Comparison of ENCODE assay signal across 32 cellular contexts in the genomic region with DNA sequence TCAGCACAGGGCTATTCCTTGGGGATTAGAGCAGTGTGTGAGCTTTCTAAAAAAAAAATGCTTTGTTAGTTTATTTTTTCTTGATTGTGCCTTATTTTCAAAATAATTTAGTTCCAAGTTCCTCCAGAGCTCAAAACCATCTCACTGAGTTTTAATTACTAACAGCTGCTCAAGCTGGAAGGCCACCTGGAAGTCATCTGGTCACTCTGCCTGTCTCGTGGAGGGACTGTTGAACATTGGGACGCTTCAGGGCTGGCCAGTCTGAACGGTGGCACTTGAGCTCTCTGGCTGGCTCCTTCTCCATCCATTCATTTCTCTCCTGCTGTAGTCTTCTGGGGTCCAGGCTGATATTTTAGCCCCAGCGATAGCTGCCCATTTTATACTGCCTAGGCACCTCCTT. TPM values are rescaled to one million over a fixed set of nuclear protein-coding genes. Genes with fewer than 3 reads are reported as not detected.
"Had no signal": no experiment of that assay in that cellular context is flagged by ENCODE, and none has a peak within 500 bp of the region (broad histone marks: within the 10 kb centered on the region; RNA-seq: fewer than 3 reads in every experiment).

No MANE protein-coding gene starts in this region.

- H3K4me1 ChIP-seq: lower lobe of right lung, neural progenitor cell, suprapubic skin had no signal

- H2AFZ ChIP-seq: neural progenitor cell had no signal

- H3K27me3 ChIP-seq: gastroesophageal sphincter, neural progenitor cell, sigmoid colon had no signal

- H3K4me3 ChIP-seq: gastroesophageal sphincter, lower lobe of right lung, neural progenitor cell, sigmoid colon, suprapubic skin had no signal

- H3K9ac ChIP-seq: neural progenitor cell had no signal

- H3K36me3 ChIP-seq: gastroesophageal sphincter, lower lobe of right lung, neural progenitor cell, sigmoid colon, suprapubic skin had no signal

- H3K9me3 ChIP-seq: gastroesophageal sphincter, lower lobe of right lung, sigmoid colon, suprapubic skin had no signal

- H3K4me2 ChIP-seq: neural progenitor cell had no signal

- DNase-seq: activated CD4-positive, alpha-beta T cell treated with anti-CD3 and anti-CD28 coated beads for 4 hours; activated CD4-positive, alpha-beta T cell treated with anti-CD3 and anti-CD28 coated beads, Interleukin-2, amount 50 U/mL, for 48 hours; activated CD8-positive, alpha-beta memory T cell treated with anti-CD3 and anti-CD28 coated beads for 24 hours; activated effector memory CD4-positive, alpha-beta T cell treated with Interleukin-2 at 50 U/mL for 16 hours; activated naive CD4-positive, alpha-beta T cell treated with Interleukin-2 at 50 U/mL for 16 hours; anterior cingulate cortex; dermis blood vessel endothelial cell; effector CD4-positive, alpha-beta T cell; hippocampal formation; left colon; lower lobe of right lung; mesendoderm; natural killer cell; posterior cingulate gyrus; sigmoid colon; small intestine; stimulated activated CD4-positive, alpha-beta T cell treated with anti-CD3 and anti-CD28 coated beads, Interleukin-2, amount 100 ng/mL, for 24 hours; stimulated activated naive B cell treated with anti-CD40 and anti-IgM and Interleukin-4, amounts not matched to agents 10 μg/mL and 1 μg/mL and 100 μg/mL, for 72 hours; SW 1271; T-helper 9 cell; trophoblast cell had no signal

- ATAC-seq: gastroesophageal sphincter; left colon; lower lobe of right lung; natural killer cell; stimulated activated naive B cell treated with anti-CD40 and anti-IgM and Interleukin-4, amounts not matched to agents 10 μg/mL and 1 μg/mL and 100 μg/mL, for 72 hours had no signal

- H3K27ac ChIP-seq: epithelial cell of prostate, lower lobe of right lung, neural progenitor cell, suprapubic skin, VCaP had no signal

RNA-seq across cellular contexts. Expression of gene OR51E1, which starts 4.0 kb away (rescaled TPM):
- total RNA-seq: bronchial epithelial cell, dermis blood vessel endothelial cell, lower lobe of right lung, mononuclear cell, natural killer cell, renal cortical epithelial cell had no signal
- polyA plus RNA-seq: keratinocyte had no signal

RNA-seq across cellular contexts. Expression of gene OR51D1, which starts 10.5 kb away (rescaled TPM):
- total RNA-seq: bronchial epithelial cell, dermis blood vessel endothelial cell, gastroesophageal sphincter, left colon, lower lobe of right lung, natural killer cell, omental fat pad, renal cortical epithelial cell, sigmoid colon, suprapubic skin had no signal
- polyA plus RNA-seq: adipose tissue, keratinocyte, sigmoid colon, small intestine had no signal

RNA-seq across cellular contexts. Expression of gene OR51E2, which starts 49.9 kb away (rescaled TPM):
- total RNA-seq: bronchial epithelial cell, dermis blood vessel endothelial cell, lower lobe of right lung, natural killer cell, renal cortical epithelial cell, suprapubic skin had no signal

RNA-seq across cellular contexts. Expression of gene OR52I1, which starts 54.0 kb away (rescaled TPM):
- total RNA-seq: bronchial epithelial cell, dermis blood vessel endothelial cell, gastroesophageal sphincter, left colon, lower lobe of right lung, mononuclear cell, natural killer cell, omental fat pad, renal cortical epithelial cell, sigmoid colon, suprapubic skin had no signal
- polyA plus RNA-seq: adipose tissue, keratinocyte, sigmoid colon, small intestine had no signal
